In the genomic region with DNA sequence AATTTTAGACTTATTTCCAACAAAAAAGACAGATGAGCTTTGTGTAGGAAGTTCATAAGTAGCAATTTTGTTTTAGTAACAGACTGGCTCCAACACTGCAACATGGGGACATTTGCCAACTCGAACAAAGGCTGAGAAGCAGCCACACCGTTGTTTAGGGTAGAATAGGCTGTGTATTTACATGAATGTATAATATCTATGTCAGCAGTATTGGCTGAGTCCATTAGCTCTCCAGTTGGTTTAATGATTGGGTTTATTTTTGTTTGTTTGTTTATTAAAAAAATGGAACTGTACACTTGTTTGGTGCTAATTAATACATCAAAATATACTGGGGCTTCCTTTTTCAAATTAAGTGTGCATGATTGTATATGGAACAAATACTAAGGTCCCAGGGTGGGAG, we compare ENCODE assay signal across 2 cellular contexts.
TF ChIP-seq lines count a peak whose summit lies in the region.

No MANE protein-coding gene starts in this region.

TF ChIP-seq in HepG2, 621 proteins besides CTCF, POLR2A, EP300 and RAD21:
- TF ChIP-seq, protein P1, sequence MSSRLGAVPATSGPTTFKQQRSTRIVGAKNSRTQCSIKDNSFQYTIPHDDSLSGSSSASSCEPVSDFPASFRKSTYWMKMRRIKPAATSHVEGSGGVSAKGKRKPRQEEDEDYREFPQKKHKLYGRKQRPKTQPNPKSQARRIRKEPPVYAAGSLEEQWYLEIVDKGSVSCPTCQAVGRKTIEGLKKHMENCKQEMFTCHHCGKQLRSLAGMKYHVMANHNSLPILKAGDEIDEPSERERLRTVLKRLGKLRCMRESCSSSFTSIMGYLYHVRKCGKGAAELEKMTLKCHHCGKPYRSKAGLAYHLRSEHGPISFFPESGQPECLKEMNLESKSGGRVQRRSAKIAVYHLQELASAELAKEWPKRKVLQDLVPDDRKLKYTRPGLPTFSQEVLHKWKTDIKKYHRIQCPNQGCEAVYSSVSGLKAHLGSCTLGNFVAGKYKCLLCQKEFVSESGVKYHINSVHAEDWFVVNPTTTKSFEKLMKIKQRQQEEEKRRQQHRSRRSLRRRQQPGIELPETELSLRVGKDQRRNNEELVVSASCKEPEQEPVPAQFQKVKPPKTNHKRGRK (CRISPR knock-in tag; IDR thresholded peaks at IDR 0.05) = no peak
- TF ChIP-seq MAFF (IDR thresholded peaks at IDR 0.05; ENCODE audit: low read depth, low read length) (0 out of 2 replicates have a peak, but pooled peaks have one; percentile 41), RBM22 (optimal IDR thresholded peaks at IDR 0.05; ENCODE audit: low read length) (peak; percentile 43), MAFK (conservative IDR thresholded peaks at IDR 0.05 in 1 of 2, IDR thresholded peaks at IDR 0.05 in 1 of 2; ENCODE audit: low read length in 2 of 2) (peak; percentile 52 to 70)

TF ChIP-seq in K562, 482 proteins besides CTCF, POLR2A, EP300 and RAD21:
- TF ChIP-seq RUNX1 (IDR thresholded peaks at IDR 0.05; ENCODE audit: low read depth) (no peak), SMARCA4 (IDR thresholded peaks at IDR 0.05) (no peak), C11orf30 (IDR thresholded peaks at IDR 0.05; ENCODE audit: low read depth) (peak; percentile 40), CEBPB (tag; IDR thresholded peaks at IDR 0.05) (no peak), ZNF347 (CRISPR knock-in tag; IDR thresholded peaks at IDR 0.05; ENCODE audit: low read depth) (no peak), FOXK1 (CRISPR knock-in tag; IDR thresholded peaks at IDR 0.05; ENCODE audit: borderline replicate concordance) (no peak), MAFF (IDR thresholded peaks at IDR 0.05; ENCODE audit: low read length) (peak; percentile 39; the same call in 1 of the 2 replicates), GABPB2 (CRISPR knock-in tag; conservative IDR thresholded peaks at IDR 0.05) (no peak), CSDE1 (IDR thresholded peaks at IDR 0.05) (no peak), GATAD2A (IDR thresholded peaks at IDR 0.05) (no peak), ZNF408 (CRISPR knock-in tag; IDR thresholded peaks at IDR 0.05; ENCODE audit: low read depth) (no peak), ZNF263 (CRISPR knock-in tag; IDR thresholded peaks at IDR 0.05; ENCODE audit: borderline replicate concordance) (no peak), FOXP1 (CRISPR knock-in tag; IDR thresholded peaks at IDR 0.05) (no peak), RHOXF2B (CRISPR knock-in tag; conservative IDR thresholded peaks at IDR 0.05) (no peak), ZNF316 (IDR thresholded peaks at IDR 0.05) (peak; percentile 70), LCOR (CRISPR knock-in tag; IDR thresholded peaks at IDR 0.05) (no peak), PRMT5 (CRISPR knock-in tag; IDR thresholded peaks at IDR 0.05) (no peak), CCNT2 (IDR thresholded peaks at IDR 0.05; ENCODE audit: borderline replicate concordance, extremely low read depth, insufficient read length, low read depth, low read length) (no peak), ZNF175 (CRISPR knock-in tag; IDR thresholded peaks at IDR 0.05; ENCODE audit: low read depth) (no peak), MAFK (IDR thresholded peaks at IDR 0.05; ENCODE audit: low read length) (peak; percentile 43), RBM39 (optimal IDR thresholded peaks at IDR 0.05; ENCODE audit: low read depth, low read length) (no peak), DNMT1 (IDR thresholded peaks at IDR 0.05) (no peak), RB1 (IDR thresholded peaks at IDR 0.05; ENCODE audit: low read depth) (no peak), ZNF184 (CRISPR knock-in tag; IDR thresholded peaks at IDR 0.05) (no peak), TARDBP (IDR thresholded peaks at IDR 0.05) (no peak)
- TF ChIP-seq, protein P2, sequence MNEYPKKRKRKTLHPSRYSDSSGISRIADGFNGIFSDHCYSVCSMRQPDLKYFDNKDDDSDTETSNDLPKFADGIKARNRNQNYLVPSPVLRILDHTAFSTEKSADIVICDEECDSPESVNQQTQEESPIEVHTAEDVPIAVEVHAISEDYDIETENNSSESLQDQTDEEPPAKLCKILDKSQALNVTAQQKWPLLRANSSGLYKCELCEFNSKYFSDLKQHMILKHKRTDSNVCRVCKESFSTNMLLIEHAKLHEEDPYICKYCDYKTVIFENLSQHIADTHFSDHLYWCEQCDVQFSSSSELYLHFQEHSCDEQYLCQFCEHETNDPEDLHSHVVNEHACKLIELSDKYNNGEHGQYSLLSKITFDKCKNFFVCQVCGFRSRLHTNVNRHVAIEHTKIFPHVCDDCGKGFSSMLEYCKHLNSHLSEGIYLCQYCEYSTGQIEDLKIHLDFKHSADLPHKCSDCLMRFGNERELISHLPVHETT (CRISPR knock-in tag; conservative IDR thresholded peaks at IDR 0.05 in 1 of 2, IDR thresholded peaks at IDR 0.05 in 1 of 2) = no peak
- TF ChIP-seq, protein P3, sequence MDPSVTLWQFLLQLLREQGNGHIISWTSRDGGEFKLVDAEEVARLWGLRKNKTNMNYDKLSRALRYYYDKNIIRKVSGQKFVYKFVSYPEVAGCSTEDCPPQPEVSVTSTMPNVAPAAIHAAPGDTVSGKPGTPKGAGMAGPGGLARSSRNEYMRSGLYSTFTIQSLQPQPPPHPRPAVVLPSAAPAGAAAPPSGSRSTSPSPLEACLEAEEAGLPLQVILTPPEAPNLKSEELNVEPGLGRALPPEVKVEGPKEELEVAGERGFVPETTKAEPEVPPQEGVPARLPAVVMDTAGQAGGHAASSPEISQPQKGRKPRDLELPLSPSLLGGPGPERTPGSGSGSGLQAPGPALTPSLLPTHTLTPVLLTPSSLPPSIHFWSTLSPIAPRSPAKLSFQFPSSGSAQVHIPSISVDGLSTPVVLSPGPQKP (CRISPR knock-in tag; IDR thresholded peaks at IDR 0.05) = no peak
- TF ChIP-seq, protein P4, sequence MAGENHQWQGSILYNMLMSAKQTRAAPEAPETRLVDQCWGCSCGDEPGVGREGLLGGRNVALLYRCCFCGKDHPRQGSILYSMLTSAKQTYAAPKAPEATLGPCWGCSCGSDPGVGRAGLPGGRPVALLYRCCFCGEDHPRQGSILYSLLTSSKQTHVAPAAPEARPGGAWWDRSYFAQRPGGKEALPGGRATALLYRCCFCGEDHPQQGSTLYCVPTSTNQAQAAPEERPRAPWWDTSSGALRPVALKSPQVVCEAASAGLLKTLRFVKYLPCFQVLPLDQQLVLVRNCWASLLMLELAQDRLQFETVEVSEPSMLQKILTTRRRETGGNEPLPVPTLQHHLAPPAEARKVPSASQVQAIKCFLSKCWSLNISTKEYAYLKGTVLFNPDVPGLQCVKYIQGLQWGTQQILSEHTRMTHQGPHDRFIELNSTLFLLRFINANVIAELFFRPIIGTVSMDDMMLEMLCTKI (IDR thresholded peaks at IDR 0.05; ENCODE audit: partially characterized antibody) = no peak
- TF ChIP-seq, protein P5, sequence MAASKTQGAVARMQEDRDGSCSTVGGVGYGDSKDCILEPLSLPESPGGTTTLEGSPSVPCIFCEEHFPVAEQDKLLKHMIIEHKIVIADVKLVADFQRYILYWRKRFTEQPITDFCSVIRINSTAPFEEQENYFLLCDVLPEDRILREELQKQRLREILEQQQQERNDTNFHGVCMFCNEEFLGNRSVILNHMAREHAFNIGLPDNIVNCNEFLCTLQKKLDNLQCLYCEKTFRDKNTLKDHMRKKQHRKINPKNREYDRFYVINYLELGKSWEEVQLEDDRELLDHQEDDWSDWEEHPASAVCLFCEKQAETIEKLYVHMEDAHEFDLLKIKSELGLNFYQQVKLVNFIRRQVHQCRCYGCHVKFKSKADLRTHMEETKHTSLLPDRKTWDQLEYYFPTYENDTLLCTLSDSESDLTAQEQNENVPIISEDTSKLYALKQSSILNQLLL (CRISPR knock-in tag; IDR thresholded peaks at IDR 0.05; ENCODE audit: borderline replicate concordance) = no peak
- TF ChIP-seq, protein P6, sequence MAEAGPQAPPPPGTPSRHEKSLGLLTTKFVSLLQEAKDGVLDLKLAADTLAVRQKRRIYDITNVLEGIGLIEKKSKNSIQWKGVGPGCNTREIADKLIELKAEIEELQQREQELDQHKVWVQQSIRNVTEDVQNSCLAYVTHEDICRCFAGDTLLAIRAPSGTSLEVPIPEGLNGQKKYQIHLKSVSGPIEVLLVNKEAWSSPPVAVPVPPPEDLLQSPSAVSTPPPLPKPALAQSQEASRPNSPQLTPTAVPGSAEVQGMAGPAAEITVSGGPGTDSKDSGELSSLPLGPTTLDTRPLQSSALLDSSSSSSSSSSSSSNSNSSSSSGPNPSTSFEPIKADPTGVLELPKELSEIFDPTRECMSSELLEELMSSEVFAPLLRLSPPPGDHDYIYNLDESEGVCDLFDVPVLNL (CRISPR knock-in tag; IDR thresholded peaks at IDR 0.05; ENCODE audit: low read depth) = no peak
- TF ChIP-seq, protein P7, sequence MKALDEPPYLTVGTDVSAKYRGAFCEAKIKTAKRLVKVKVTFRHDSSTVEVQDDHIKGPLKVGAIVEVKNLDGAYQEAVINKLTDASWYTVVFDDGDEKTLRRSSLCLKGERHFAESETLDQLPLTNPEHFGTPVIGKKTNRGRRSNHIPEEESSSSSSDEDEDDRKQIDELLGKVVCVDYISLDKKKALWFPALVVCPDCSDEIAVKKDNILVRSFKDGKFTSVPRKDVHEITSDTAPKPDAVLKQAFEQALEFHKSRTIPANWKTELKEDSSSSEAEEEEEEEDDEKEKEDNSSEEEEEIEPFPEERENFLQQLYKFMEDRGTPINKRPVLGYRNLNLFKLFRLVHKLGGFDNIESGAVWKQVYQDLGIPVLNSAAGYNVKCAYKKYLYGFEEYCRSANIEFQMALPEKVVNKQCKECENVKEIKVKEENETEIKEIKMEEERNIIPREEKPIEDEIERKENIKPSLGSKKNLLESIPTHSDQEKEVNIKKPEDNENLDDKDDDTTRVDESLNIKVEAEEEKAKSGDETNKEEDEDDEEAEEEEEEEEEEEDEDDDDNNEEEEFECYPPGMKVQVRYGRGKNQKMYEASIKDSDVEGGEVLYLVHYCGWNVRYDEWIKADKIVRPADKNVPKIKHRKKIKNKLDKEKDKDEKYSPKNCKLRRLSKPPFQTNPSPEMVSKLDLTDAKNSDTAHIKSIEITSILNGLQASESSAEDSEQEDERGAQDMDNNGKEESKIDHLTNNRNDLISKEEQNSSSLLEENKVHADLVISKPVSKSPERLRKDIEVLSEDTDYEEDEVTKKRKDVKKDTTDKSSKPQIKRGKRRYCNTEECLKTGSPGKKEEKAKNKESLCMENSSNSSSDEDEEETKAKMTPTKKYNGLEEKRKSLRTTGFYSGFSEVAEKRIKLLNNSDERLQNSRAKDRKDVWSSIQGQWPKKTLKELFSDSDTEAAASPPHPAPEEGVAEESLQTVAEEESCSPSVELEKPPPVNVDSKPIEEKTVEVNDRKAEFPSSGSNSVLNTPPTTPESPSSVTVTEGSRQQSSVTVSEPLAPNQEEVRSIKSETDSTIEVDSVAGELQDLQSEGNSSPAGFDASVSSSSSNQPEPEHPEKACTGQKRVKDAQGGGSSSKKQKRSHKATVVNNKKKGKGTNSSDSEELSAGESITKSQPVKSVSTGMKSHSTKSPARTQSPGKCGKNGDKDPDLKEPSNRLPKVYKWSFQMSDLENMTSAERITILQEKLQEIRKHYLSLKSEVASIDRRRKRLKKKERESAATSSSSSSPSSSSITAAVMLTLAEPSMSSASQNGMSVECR (CRISPR knock-in tag; IDR thresholded peaks at IDR 0.05) = no peak
- TF ChIP-seq, protein P8, sequence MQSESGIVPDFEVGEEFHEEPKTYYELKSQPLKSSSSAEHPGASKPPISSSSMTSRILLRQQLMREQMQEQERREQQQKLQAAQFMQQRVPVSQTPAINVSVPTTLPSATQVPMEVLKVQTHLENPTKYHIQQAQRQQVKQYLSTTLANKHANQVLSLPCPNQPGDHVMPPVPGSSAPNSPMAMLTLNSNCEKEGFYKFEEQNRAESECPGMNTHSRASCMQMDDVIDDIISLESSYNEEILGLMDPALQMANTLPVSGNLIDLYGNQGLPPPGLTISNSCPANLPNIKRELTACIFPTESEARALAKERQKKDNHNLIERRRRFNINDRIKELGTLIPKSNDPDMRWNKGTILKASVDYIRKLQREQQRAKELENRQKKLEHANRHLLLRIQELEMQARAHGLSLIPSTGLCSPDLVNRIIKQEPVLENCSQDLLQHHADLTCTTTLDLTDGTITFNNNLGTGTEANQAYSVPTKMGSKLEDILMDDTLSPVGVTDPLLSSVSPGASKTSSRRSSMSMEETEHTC (IDR thresholded peaks at IDR 0.05) = no peak
- TF ChIP-seq, protein P9, sequence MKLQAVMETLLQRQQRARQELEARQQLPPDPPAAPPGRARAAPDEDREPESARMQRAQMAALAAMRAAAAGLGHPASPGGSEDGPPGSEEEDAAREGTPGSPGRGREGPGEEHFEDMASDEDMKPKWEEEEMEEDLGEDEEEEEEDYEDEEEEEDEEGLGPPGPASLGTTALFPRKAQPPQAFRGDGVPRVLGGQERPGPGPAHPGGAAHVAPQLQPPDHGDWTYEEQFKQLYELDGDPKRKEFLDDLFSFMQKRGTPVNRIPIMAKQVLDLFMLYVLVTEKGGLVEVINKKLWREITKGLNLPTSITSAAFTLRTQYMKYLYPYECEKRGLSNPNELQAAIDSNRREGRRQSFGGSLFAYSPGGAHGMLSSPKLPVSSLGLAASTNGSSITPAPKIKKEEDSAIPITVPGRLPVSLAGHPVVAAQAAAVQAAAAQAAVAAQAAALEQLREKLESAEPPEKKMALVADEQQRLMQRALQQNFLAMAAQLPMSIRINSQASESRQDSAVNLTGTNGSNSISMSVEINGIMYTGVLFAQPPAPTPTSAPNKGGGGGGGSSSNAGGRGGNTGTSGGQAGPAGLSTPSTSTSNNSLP (IDR thresholded peaks at IDR 0.05; ENCODE audit: borderline replicate concordance, low read depth, low read length) = no peak
- TF ChIP-seq, protein P10, sequence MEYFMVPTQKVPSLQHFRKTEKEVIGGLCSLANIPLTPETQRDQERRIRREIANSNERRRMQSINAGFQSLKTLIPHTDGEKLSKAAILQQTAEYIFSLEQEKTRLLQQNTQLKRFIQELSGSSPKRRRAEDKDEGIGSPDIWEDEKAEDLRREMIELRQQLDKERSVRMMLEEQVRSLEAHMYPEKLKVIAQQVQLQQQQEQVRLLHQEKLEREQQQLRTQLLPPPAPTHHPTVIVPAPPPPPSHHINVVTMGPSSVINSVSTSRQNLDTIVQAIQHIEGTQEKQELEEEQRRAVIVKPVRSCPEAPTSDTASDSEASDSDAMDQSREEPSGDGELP (CRISPR knock-in tag; IDR thresholded peaks at IDR 0.05; ENCODE audit: borderline replicate concordance) = no peak
TF ChIP-seq in K562: peak in this region for 4.
